17 cellular contexts compared by ENCODE assay signal in the genomic region with DNA sequence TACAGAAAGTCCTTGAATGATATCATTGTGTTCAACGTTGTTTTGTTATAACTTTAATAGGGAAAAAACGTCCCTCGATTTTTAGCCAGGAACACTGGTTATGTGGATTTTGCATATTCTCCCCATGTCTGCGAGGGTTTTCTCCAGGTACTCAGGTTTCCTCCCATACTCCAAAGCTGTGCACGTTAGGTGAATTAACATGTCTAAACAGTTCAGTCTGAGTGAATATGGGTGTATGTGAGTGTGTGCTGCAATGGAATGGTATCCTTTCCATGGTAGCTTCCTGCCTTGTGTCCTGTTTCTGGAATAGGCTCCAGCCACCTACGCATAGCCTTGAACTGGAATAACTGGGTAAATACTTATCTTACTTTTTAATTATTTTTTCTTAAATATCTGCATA.
DNase-seq lines count a peak whose midpoint lies in the region; FAIRE-seq and TF ChIP-seq lines count a peak whose summit lies in the region.
"Had no signal": no experiment of that assay in that cellular context is flagged by ENCODE, and none has a peak within 500 bp of the region (broad histone marks: within the 10 kb centered on the region; RNA-seq: fewer than 3 reads in every experiment).

No MANE protein-coding gene starts in this region.

- H3K36me3 Mint-ChIP-seq in neural progenitor cell, result no peaks in the 10 kb centered on the region
- no peaks in the 10 kb centered on the region for H3K36me3 Mint-ChIP-seq in activated CD4-positive, alpha-beta memory T cell treated with anti-CD3 and anti-CD28 coated beads for 36 hours

- no peak overlapping the region for H2BK20ac ChIP-seq in H1 (ENCODE audit: low read length)

- TF ChIP-seq POLR2A in H1 (IDR thresholded peaks at IDR 0.05; ENCODE audit: control extremely low read depth in 1 of 2, low read depth in 2 of 2, low read length in 2 of 2), result no peak

- no peak overlapping the region for H4K8ac ChIP-seq in H1 (ENCODE audit: extremely low read depth, insufficient read depth, low read length)

- peak overlapping the region; percentile 18; the same call in 1 of the 2 replicates for H2AFZ ChIP-seq in H1 (ENCODE audit: low read length)
- H2AFZ ChIP-seq in neural progenitor cell (replicated peaks), result peak overlapping the region; percentile 44

- H2BK5ac ChIP-seq in H1 (ENCODE audit: low read depth, low read length), result no peak overlapping the region

- H3K4me1 ChIP-seq in H1 (replicated peaks in 1 of 4; ENCODE audit: control insufficient read depth in 3 of 4, insufficient read depth in 4 of 4, low read length in 3 of 4), result no peaks in the 10 kb centered on the region
- no peaks in the 10 kb centered on the region for H3K4me1 ChIP-seq in neural progenitor cell
- H3K4me1 ChIP-seq: Caco-2 had no signal

- H3K14ac ChIP-seq in H1 (ENCODE audit: insufficient read length), result no peak overlapping the region

- H2BK15ac ChIP-seq in H1 (ENCODE audit: low read length), result no peak overlapping the region

- FAIRE-seq in H1 (lab: Jason Lieb, UNC), result no peak
- FAIRE-seq: A204.1, D721Med, G401.6, GM12891, GM19239, HepG2 had no signal

- H3F3A ChIP-seq in neural progenitor cell (ENCODE audit: low read depth), result no peaks in the 10 kb centered on the region

- H3K27ac ChIP-seq in H1 (ENCODE audit: low read depth, low read length) (no peak overlapping the region), neural progenitor cell (no peak overlapping the region)
- H3K27ac ChIP-seq: C4-2B had no signal

- WGBS in H1 (ENCODE audit: extremely low coverage in 1 of 2, insufficient coverage in 1 of 2, insufficient read length in 1 of 2, insufficient replicate concordance in 2 of 2, low coverage in 1 of 2, low lambda C conversion rate in 2 of 2, missing lambda C conversion rate in 1 of 2), 2 experiments, result 85% methylated on average over 6 of the region's 6 CpGs; no CpG with 5 or more reads in 1 of the 2 experiments

- H3K9ac ChIP-seq in H1 (replicated peaks in 1 of 4; ENCODE audit: extremely low read depth in 1 of 4, low read depth in 3 of 4, low read length in 3 of 4) (no peak overlapping the region), neural progenitor cell (no peak overlapping the region)

- H4K91ac ChIP-seq in H1 (replicated peaks; ENCODE audit: insufficient read length, low read length), result no peak overlapping the region

- CTCF ChIA-PET in H1 (lab: Charles Lee; ENCODE audit: partially characterized antibody), result no interaction called here
- CTCF ChIA-PET in activated CD4-positive, alpha-beta memory T cell treated with anti-CD3 and anti-CD28 coated beads for 36 hours (lab: Charles Lee), result no interaction called here

- H2AK5ac ChIP-seq in H1 (ENCODE audit: low read depth, low read length), result no peak overlapping the region

- no peak overlapping the region for H3K23ac ChIP-seq in H1 (ENCODE audit: insufficient read length)

- no peaks in the 10 kb centered on the region for H3K23me2 ChIP-seq in H1 (ENCODE audit: low read depth, low read length)

- H3K79me1 ChIP-seq in H1 (ENCODE audit: low read depth, low read length), result no peaks in the 10 kb centered on the region

- no peak overlapping the region for H3K4me3 Mint-ChIP-seq in neural progenitor cell
- H3K4me3 Mint-ChIP-seq in activated CD4-positive, alpha-beta memory T cell treated with anti-CD3 and anti-CD28 coated beads for 36 hours, result no peak overlapping the region
- H3K4me3 Mint-ChIP-seq: CD4-positive, alpha-beta T cell had no signal

- H2BK12ac ChIP-seq in H1 (ENCODE audit: low read depth, low read length), result no peak overlapping the region

- no peak for TF ChIP-seq RAD21 in H1 (IDR thresholded peaks at IDR 0.05 in 1 of 2, conservative IDR thresholded peaks at IDR 0.05 in 1 of 2; ENCODE audit: low read depth in 2 of 2, low read length in 2 of 2)

- DNase-seq in NCI-H526 treated with DMSO at 0.1 percent for 48 hours (lab: John Stamatoyannopoulos, UW) (peak; percentile 16), H1 (ENCODE audit: low read depth in 1 of 2, low spot score in 2 of 2) (no peak), neural progenitor cell (ENCODE audit: low spot score) (no peak), NCI-H345 (lab: John Stamatoyannopoulos, UW) (no peak), KG1 (lab: John Stamatoyannopoulos, UW) (no peak)
- DNase-seq in activated CD4-positive, alpha-beta memory T cell treated with anti-CD3 and anti-CD28 coated beads for 36 hours, result no peak
- DNase-seq: AML-193; Caco-2; CD4-positive, alpha-beta T cell had no signal

- H3K36me3 ChIP-seq in H1 (ENCODE audit: control insufficient read depth in 2 of 4, insufficient read depth in 4 of 4, low read length in 3 of 4) (no peaks in the 10 kb centered on the region), neural progenitor cell (no peaks in the 10 kb centered on the region)
- H3K36me3 ChIP-seq: HAP-1 had no signal

- H3K27ac Mint-ChIP-seq in neural progenitor cell, result no peak overlapping the region
- H3K27ac Mint-ChIP-seq in activated CD4-positive, alpha-beta memory T cell treated with anti-CD3 and anti-CD28 coated beads for 36 hours, result no peak overlapping the region
- H3K27ac Mint-ChIP-seq: CD4-positive, alpha-beta T cell had no signal

- H4K20me1 ChIP-seq in H1 (replicated peaks in 1 of 2; ENCODE audit: control insufficient read depth in 1 of 2, insufficient read depth in 2 of 2, low read length in 2 of 2) (no peaks in the 10 kb centered on the region), neural progenitor cell (ENCODE audit: low read depth) (no peaks in the 10 kb centered on the region)

- TF ChIP-seq CTCF in H1 (IDR thresholded peaks at IDR 0.05; ENCODE audit: control extremely low read depth in 1 of 3, insufficient read depth in 1 of 3, low read depth in 1 of 3, low read length in 3 of 3) (no peak), neural progenitor cell (IDR thresholded peaks at IDR 0.05) (no peak)

- no peak overlapping the region for H4K5ac ChIP-seq in H1 (ENCODE audit: insufficient read length, low read depth, low read length)

- H3K4me3 ChIP-seq in H1 (ENCODE audit: extremely low read depth in 1 of 4, insufficient read depth in 2 of 4, low read depth in 3 of 4, low read length in 4 of 4) (no peak overlapping the region), neural progenitor cell (no peak overlapping the region)
- H3K4me3 ChIP-seq: HAP-1 had no signal

- intact Hi-C loops in activated CD4-positive, alpha-beta memory T cell treated with anti-CD3 and anti-CD28 coated beads for 36 hours (cut with micrococcal nuclease), result no loop called here

- peaks cover 8% of the 10 kb centered on the region for H3K4me1 Mint-ChIP-seq in neural progenitor cell
- H3K4me1 Mint-ChIP-seq in activated CD4-positive, alpha-beta memory T cell treated with anti-CD3 and anti-CD28 coated beads for 36 hours (ENCODE audit: low read depth), result no peaks in the 10 kb centered on the region

- no peak overlapping the region for H2BK120ac ChIP-seq in H1 (replicated peaks; ENCODE audit: low read depth, low read length)

- H3K27me3 ChIP-seq in H1 (replicated peaks in 1 of 4; ENCODE audit: control insufficient read depth in 3 of 4, extremely low read depth in 1 of 4, insufficient read depth in 3 of 4, low read length in 3 of 4), result no peaks in the 10 kb centered on the region
- no peaks in the 10 kb centered on the region for H3K27me3 ChIP-seq in neural progenitor cell

- H3K4ac ChIP-seq in H1 (replicated peaks; ENCODE audit: insufficient read length, low read depth, low read length), result no peak overlapping the region

- H3K79me2 ChIP-seq in H1 (ENCODE audit: control insufficient read depth in 1 of 2, insufficient read depth in 2 of 2, low read length in 2 of 2) (no peaks in the 10 kb centered on the region), neural progenitor cell (ENCODE audit: low read depth) (no peaks in the 10 kb centered on the region)

- H3K56ac ChIP-seq in H1 (replicated peaks; ENCODE audit: insufficient read length, low read depth, low read length), result no peak overlapping the region

- no peaks in the 10 kb centered on the region for H3K9me3 Mint-ChIP-seq in neural progenitor cell
- H3K9me3 Mint-ChIP-seq in activated CD4-positive, alpha-beta memory T cell treated with anti-CD3 and anti-CD28 coated beads for 36 hours, result no peaks in the 10 kb centered on the region
- H3K9me3 Mint-ChIP-seq: CD4-positive, alpha-beta T cell had no signal

- TF ChIP-seq EP300 in H1 (IDR thresholded peaks at IDR 0.05; ENCODE audit: borderline replicate concordance in 1 of 2, low read depth in 2 of 2, low read length in 2 of 2), result no peak

- no peaks in the 10 kb centered on the region for H3K9me3 ChIP-seq in H1 (ENCODE audit: insufficient read depth in 2 of 2, low read depth in 1 of 2, low read length in 1 of 2)
- no peaks in the 10 kb centered on the region for H3K9me3 ChIP-seq in neural progenitor cell (ENCODE audit: low read depth)
- H3K9me3 ChIP-seq: Caco-2, HAP-1 had no signal

- POLR2A ChIA-PET in H1 (lab: Charles Lee; ENCODE audit: partially characterized antibody), result no interaction called here
- POLR2A ChIA-PET in activated CD4-positive, alpha-beta memory T cell treated with anti-CD3 and anti-CD28 coated beads for 36 hours (lab: Charles Lee), result no interaction called here

- H3K4me2 ChIP-seq in H1 (ENCODE audit: insufficient read depth in 1 of 2, low read depth in 2 of 2, low read length in 2 of 2) (no peak overlapping the region), neural progenitor cell (no peak overlapping the region)

- no peaks in the 10 kb centered on the region for H3K27me3 Mint-ChIP-seq in neural progenitor cell (ENCODE audit: insufficient read depth, low read depth)
- H3K27me3 Mint-ChIP-seq in activated CD4-positive, alpha-beta memory T cell treated with anti-CD3 and anti-CD28 coated beads for 36 hours, result no peaks in the 10 kb centered on the region
- H3K27me3 Mint-ChIP-seq: CD4-positive, alpha-beta T cell had no signal

- H3K18ac ChIP-seq in H1 (ENCODE audit: extremely low read depth, low read length), result no peak overlapping the region

TF ChIP-seq in H1, 55 proteins besides CTCF, POLR2A, EP300 and RAD21 (continues in another document):
- TF ChIP-seq KDM5A (IDR thresholded peaks at IDR 0.05; ENCODE audit: low read length) (no peak), NRF1 (IDR thresholded peaks at IDR 0.05; ENCODE audit: low read depth, low read length) (no peak)
